In genomic region chr5:95646569-95647330, GRCh38 we compare ENCODE assay signal across 8 cellular contexts. TPM values are rescaled to one million over a fixed set of nuclear protein-coding genes. Genes with fewer than 3 reads are reported as not detected.
A peak's percentile ranks its signal among the peaks of the same experiment; 100 is the strongest.
DNase-seq lines count a peak whose midpoint lies in the region; ATAC-seq and TF ChIP-seq lines count a peak whose summit lies in the region.

RFESD (plus strand) TSS chr5:95646777; CDS start chr5:95652272, 5,495 bp downstream.

- peak within 1 kb of the TSS; percentile 87 for H3K27ac ChIP-seq in MM.1S (ENCODE audit: low read length)
- H3K27ac ChIP-seq in gastroesophageal sphincter, result peak within 1 kb of the TSS; percentile 80 to 94 (median 89)
- peak within 1 kb of the TSS; percentile 57 for H3K27ac ChIP-seq in neutrophil
- peak within 1 kb of the TSS; percentile 75 for H3K27ac ChIP-seq in substantia nigra (ENCODE audit: low read depth, low read length, poor library complexity, severe bottlenecking)

- TF ChIP-seq CTCF in MM.1S (IDR thresholded peaks at IDR 0.05; ENCODE audit: low read length), result peak; percentile 20
- peak in 1 of 4 experiments; percentile 28 for TF ChIP-seq CTCF in gastroesophageal sphincter (IDR thresholded peaks at IDR 0.05)
- no peak for TF ChIP-seq CTCF in neutrophil (IDR thresholded peaks at IDR 0.05)

- H3K27me3 ChIP-seq in MM.1S (replicated peaks; ENCODE audit: insufficient read depth, low read length) (no peaks in the 10 kb centered on the region), gastroesophageal sphincter (no peaks in the 10 kb centered on the region), neutrophil (no peaks in the 10 kb centered on the region)

- H3K79me2 ChIP-seq in MM.1S (ENCODE audit: low read length), result no peaks in the 10 kb centered on the region

- peak within 1 kb of the TSS; percentile 95 for H3K27ac Mint-ChIP-seq in activated naive CD4-positive, alpha-beta T cell treated with anti-CD3 and anti-CD28 coated beads, Interleukin-2, amount 10 ng/mL, durations not matched to agents 7 days and 5 days

- H3K9me3 Mint-ChIP-seq in activated naive CD4-positive, alpha-beta T cell treated with anti-CD3 and anti-CD28 coated beads, Interleukin-2, amount 10 ng/mL, durations not matched to agents 7 days and 5 days, result no peaks in the 10 kb centered on the region

- CTCF ChIA-PET in activated naive CD4-positive, alpha-beta T cell treated with anti-CD3 and anti-CD28 coated beads, Interleukin-2, amount 10 ng/mL, durations not matched to agents 7 days and 5 days (lab: Charles Lee), result interaction anchor here (0.8 to 3.3 kb wide), 12 partner anchors 9 to 465 kb away, joined by 3 to 15 read pairs (median 4); partner anchors contain the start of genes ARSK and SKIC3

- H3K4me2 ChIP-seq in MM.1S (ENCODE audit: low read depth, low read length), result peak within 1 kb of the TSS; percentile 81

- no peaks in the 10 kb centered on the region for H4K20me1 ChIP-seq in MM.1S (ENCODE audit: insufficient read depth, low read length)

- H3K4me1 ChIP-seq in MM.1S (ENCODE audit: low read length) (peaks cover 19% of the 10 kb centered on the region), gastroesophageal sphincter (peaks cover 6 to 23% (median 10%) of the 10 kb centered on the region in 3 donors), neutrophil (ENCODE audit: control insufficient read depth in 1 of 2, insufficient read depth in 1 of 2, low read depth in 1 of 2, low read length in 1 of 2) (peaks cover 5 to 16% of the 10 kb centered on the region in 2 experiments)

- H3K4me3 ChIP-seq in MM.1S (ENCODE audit: low read length), result peak within 1 kb of the TSS; percentile 58
- peak within 1 kb of the TSS; percentile 37 to 54 for H3K4me3 ChIP-seq in gastroesophageal sphincter
- H3K4me3 ChIP-seq in neutrophil (ENCODE audit: low read depth in 1 of 2, low read length in 1 of 2), result peak within 1 kb of the TSS; percentile 70

- no peaks in the 10 kb centered on the region for H3K9me2 ChIP-seq in MM.1S (replicated peaks; ENCODE audit: insufficient read depth, low read length)

- peak; percentile 97 for DNase-seq in GM03348 (ENCODE audit: low spot score)
- DNase-seq in HCEC 1CT, result peak; percentile 97
- peak; percentile 99 for DNase-seq in MM.1S
- DNase-seq in SK-MEL-5 (ENCODE audit: low read depth, low spot score), result peak; percentile 89
- DNase-seq in activated naive CD4-positive, alpha-beta T cell treated with anti-CD3 and anti-CD28 coated beads, Interleukin-2, amount 10 ng/mL, durations not matched to agents 7 days and 5 days, result peak; percentile 98
- peak; percentile 68 to 99 (median 94) for DNase-seq in substantia nigra (lab: John Stamatoyannopoulos, UW)

- peaks cover 20% of the 10 kb centered on the region for H3F3A ChIP-seq in MM.1S (ENCODE audit: insufficient read depth, low read length)

- no peaks in the 10 kb centered on the region for H3K27me3 Mint-ChIP-seq in activated naive CD4-positive, alpha-beta T cell treated with anti-CD3 and anti-CD28 coated beads, Interleukin-2, amount 10 ng/mL, durations not matched to agents 7 days and 5 days

- no peaks in the 10 kb centered on the region for H3K36me3 Mint-ChIP-seq in activated naive CD4-positive, alpha-beta T cell treated with anti-CD3 and anti-CD28 coated beads, Interleukin-2, amount 10 ng/mL, durations not matched to agents 7 days and 5 days

- peaks cover 45% of the 10 kb centered on the region for H3K4me1 Mint-ChIP-seq in activated naive CD4-positive, alpha-beta T cell treated with anti-CD3 and anti-CD28 coated beads, Interleukin-2, amount 10 ng/mL, durations not matched to agents 7 days and 5 days

- TF ChIP-seq EP300 in gastroesophageal sphincter (IDR thresholded peaks at IDR 0.05), result peak; percentile 97

- peak; percentile 99 for ATAC-seq in gastroesophageal sphincter

- no peaks in the 10 kb centered on the region for H3K36me3 ChIP-seq in MM.1S (replicated peaks; ENCODE audit: insufficient read depth, low read length)
- no peaks in the 10 kb centered on the region for H3K36me3 ChIP-seq in gastroesophageal sphincter
- no peaks in the 10 kb centered on the region for H3K36me3 ChIP-seq in neutrophil

- in situ Hi-C loops in SK-MEL-5 (cut with HindIII; ENCODE audit: low pct_unique_long_range_greater_than_20kb, low sequenced_read_pairs), result no loop called here

- H3K9ac ChIP-seq in MM.1S (ENCODE audit: low read length), result peak within 1 kb of the TSS; percentile 71

- peak; percentile 96 to 98 for TF ChIP-seq POLR2A in gastroesophageal sphincter (IDR thresholded peaks at IDR 0.05)

- WGBS in gastroesophageal sphincter (ENCODE audit: low coverage in 1 of 2), 2 donors, result 4% methylated on average over 4 of the region's 57 CpGs; no CpG with 5 or more reads in 1 of the 2 donors

- H3K9me3 ChIP-seq in MM.1S (replicated peaks; ENCODE audit: insufficient read depth, low read length), result no peaks in the 10 kb centered on the region
- H3K9me3 ChIP-seq in gastroesophageal sphincter, result no peaks in the 10 kb centered on the region
- H3K9me3 ChIP-seq in neutrophil, result no peaks in the 10 kb centered on the region

- H2AFZ ChIP-seq in MM.1S (ENCODE audit: low read length), result peak within 1 kb of the TSS; percentile 77

- H3K4me3 Mint-ChIP-seq in activated naive CD4-positive, alpha-beta T cell treated with anti-CD3 and anti-CD28 coated beads, Interleukin-2, amount 10 ng/mL, durations not matched to agents 7 days and 5 days, result peak within 1 kb of the TSS; percentile 77

RNA-seq across cellular contexts. Expression of gene RFESD, which starts in this region (rescaled TPM):
- 2.2 and 4.5 TPM in 2 replicates for total RNA-seq in SK-MEL-5 (2014; rRNA removed; shearing (Covaris generic))
- polyA plus RNA-seq in SK-MEL-5 (2015; cell fraction: cytosol; rRNA removed), result 1.9 and 3.0 TPM in 2 replicates
- 2.4 and 2.9 TPM in 2 replicates for polyA plus RNA-seq in SK-MEL-5 (2015; cell fraction: nucleus; rRNA removed)
- total RNA-seq in gastroesophageal sphincter, result 1 to 10 TPM in 3 of 4 donors, under 1 TPM in 1; 0.89 to 2.6 (median 1.8) TPM

Comparison
In these comparisons a context has a peak if more than half of its experiments do, and no peak if none do; other contexts are left out.
1. Peak in every context shown above with its lines: DNase-seq, ATAC-seq, H3K4me3 ChIP-seq and H3K27ac ChIP-seq.